21 cellular contexts compared by ENCODE assay signal in the genomic region with DNA sequence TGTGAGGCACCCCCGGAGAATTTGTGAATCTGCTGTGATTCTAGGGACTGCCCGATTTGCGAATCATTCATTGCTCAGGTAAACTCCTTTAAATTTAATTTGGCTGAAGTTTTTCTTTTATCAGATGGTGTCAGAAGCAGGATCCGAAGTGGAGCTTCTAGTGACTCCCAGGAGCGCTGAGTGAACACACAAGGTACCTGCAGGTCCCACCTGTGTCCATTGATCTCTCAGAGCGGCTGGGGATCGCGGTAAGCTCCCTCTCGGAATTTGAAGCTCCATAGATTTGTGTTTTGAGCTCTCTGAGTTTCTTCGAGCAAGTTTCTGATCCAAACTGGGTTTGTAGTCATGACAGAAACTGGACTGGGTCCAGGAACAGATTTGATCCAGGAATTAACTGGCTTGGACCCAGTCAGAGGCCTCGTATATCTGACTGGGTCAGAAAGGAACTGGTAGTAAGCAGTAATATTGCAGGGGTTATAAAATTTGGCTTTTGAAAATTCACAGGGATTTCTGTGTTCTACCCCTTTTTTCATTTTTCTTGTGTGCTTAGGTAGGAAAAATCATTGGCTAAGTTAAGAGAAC. TPM values are rescaled to one million over a fixed set of nuclear protein-coding genes. Genes with fewer than 3 reads are reported as not detected.
DNase-seq lines count a peak whose midpoint lies in the region; ATAC-seq and TF ChIP-seq lines count a peak whose summit lies in the region.
"Had no signal": no experiment of that assay in that cellular context is flagged by ENCODE, and none has a peak within 500 bp of the region (broad histone marks: within the 10 kb centered on the region; RNA-seq: fewer than 3 reads in every experiment).

No MANE protein-coding gene starts in this region.

- no peaks in the 10 kb centered on the region for H3K27me3 ChIP-seq in ascending aorta
- H3K27me3 ChIP-seq in psoas muscle (ENCODE audit: insufficient read depth in 3 of 3, low read length in 2 of 3): no peaks in the 10 kb centered on the region
- no peaks in the 10 kb centered on the region for H3K27me3 ChIP-seq in tibial artery
- H3K27me3 ChIP-seq: neutrophil, Peyer's patch had no signal

- H3K4me1 ChIP-seq in ascending aorta (peaks cover 7 to 20% of the 10 kb centered on the region in 2 donors), psoas muscle (peaks cover 14% of the 10 kb centered on the region), tibial artery (peaks cover 0 to 40% (median 32%) of the 10 kb centered on the region in 4 donors)

- H3K9me3 ChIP-seq in ascending aorta (no peaks in the 10 kb centered on the region), psoas muscle (no peaks in the 10 kb centered on the region), tibial artery (no peaks in the 10 kb centered on the region)
- H3K9me3 ChIP-seq: neutrophil, Peyer's patch had no signal

- H3K27ac ChIP-seq in ascending aorta: peak overlapping the region; percentile 83 to 85
- H3K27ac ChIP-seq in psoas muscle: peak overlapping the region; percentile 79
- H3K27ac ChIP-seq in tibial artery: peak overlapping the region; percentile 73 to 79
- H3K27ac ChIP-seq: Peyer's patch, SK-N-MC had no signal

- TF ChIP-seq CTCF in ascending aorta (IDR thresholded peaks at IDR 0.05) (no peak), fibroblast of the aortic adventitia (IDR thresholded peaks at IDR 0.05; ENCODE audit: insufficient read depth, low read length) (no peak), psoas muscle (IDR thresholded peaks at IDR 0.05) (no peak), tibial artery (IDR thresholded peaks at IDR 0.05) (no peak)

- DNase-seq in ascending aorta (ENCODE audit: low spot score in 2 of 2): peak in 1 of 2 donors; percentile 83
- DNase-seq in fibroblast of the aortic adventitia (ENCODE audit: low read depth): peak; percentile 64
- DNase-seq in psoas muscle: no peak
- DNase-seq in tibial artery: peak in 1 of 2 donors; percentile 49
- DNase-seq in NCI-H1105 treated with DMSO at 0.1 percent for 48 hours (lab: John Stamatoyannopoulos, UW): no peak
- DNase-seq: activated CD4-positive, alpha-beta memory T cell treated with anti-CD3 and anti-CD28 coated beads for 36 hours; activated CD4-positive, CD25-positive, alpha-beta regulatory T cell; activated naive CD4-positive, alpha-beta T cell treated with anti-CD3 and anti-CD28 coated beads, Interleukin-2, amount 50 U/mL, for 16 hours; activated T-cell treated with anti-CD3 and anti-CD28 coated beads, Interleukin-2, amount 50 U/mL, for 4 hours; CD4-positive, CD25-positive, alpha-beta regulatory T cell; DMS 273 treated with DMSO at 0.1 percent for 48 hours; H9; NCI-H1092 treated with DMSO at 0.1 percent for 48 hours; NCI-H2081 treated with DMSO at 0.1 percent for 48 hours; NCI-H524; Peyer's patch; stimulated activated CD4-positive, alpha-beta T cell treated with anti-CD3 and anti-CD28 coated beads, Interleukin-12 subunit alpha, Interleukin-12 subunit beta, amount 100 ng/mL, for 4 hours had no signal

- H3K4me3 ChIP-seq in ascending aorta (peak overlapping the region in 1 of 2 donors; percentile 36), fibroblast of the aortic adventitia (ENCODE audit: low read depth, low read length) (no peak overlapping the region), psoas muscle (peak overlapping the region; percentile 28), tibial artery (no peak overlapping the region)
- H3K4me3 ChIP-seq: Peyer's patch, SK-N-MC had no signal

- ATAC-seq in psoas muscle (peak in 2 of 4 donors; percentile 30 to 51), GM21786 (IDR thresholded peaks at IDR 0.05; ENCODE audit: unreplicated experiment) (no peak), GM21526 (IDR thresholded peaks at IDR 0.05; ENCODE audit: low FRiP score, unreplicated experiment) (no peak)
- ATAC-seq: activated T-cell treated with anti-CD3 and anti-CD28 coated beads, Interleukin-2, amount 50 U/mL, for 4 hours had no signal

- intact Hi-C loops in ascending aorta (cut with DNase I) (loop anchor here (2.0 kb wide), 1 partner anchor 16 kb away; no protein-coding TSS in a partner anchor), psoas muscle (cut with DNase I) (no loop called here), tibial artery (cut with DNase I; ENCODE audit: low total_unique reads) (no loop called here)

- H3K36me3 ChIP-seq in ascending aorta (peaks cover 15 to 22% of the 10 kb centered on the region in 2 donors), psoas muscle (ENCODE audit: insufficient read depth in 1 of 2, low read depth in 1 of 2) (peaks cover 0 to 12% of the 10 kb centered on the region in 2 donors), tibial artery (peaks cover 11 to 20% (median 17%) of the 10 kb centered on the region in 3 donors)
- H3K36me3 ChIP-seq: Peyer's patch had no signal

- 60 to 76% (median 63%) methylated on average over 11 of the region's 11 CpGs for WGBS in psoas muscle, 3 donors

RNA-seq across cellular contexts. Expression of a gene that starts 56.2 kb away (rescaled TPM):
- total RNA-seq in ascending aorta (23.1 TPM), fibroblast of the aortic adventitia (ENCODE audit: low replicate concordance) (47.0 and 85.9 TPM in 2 replicates), psoas muscle (10 to 100 TPM; 19.2 to 36.4 (median 27.9) TPM)
- polyA plus RNA-seq in psoas muscle: 10 to 100 TPM; 13.0 to 24.6 (median 24.0) TPM
